In genomic region chr3:24351779-24352469, GRCh38 we compare ENCODE assay signal across 1 cellular context.
TF ChIP-seq lines count a peak whose summit lies in the region.

No MANE protein-coding gene starts in this region.

TF ChIP-seq in K562, 482 proteins besides CTCF, POLR2A, EP300 and RAD21 (continues in another document):
- peak; percentile 51 for TF ChIP-seq MGA (IDR thresholded peaks at IDR 0.05)
- TF ChIP-seq NONO (IDR thresholded peaks at IDR 0.05; ENCODE audit: low read depth in 2 of 2, low read length in 1 of 2): peak in 1 of 2 experiments; percentile 38; a peak in 1 of 4 replicates
- no peak for TF ChIP-seq ESRRA (IDR thresholded peaks at IDR 0.05; ENCODE audit: borderline replicate concordance, low read depth)
- TF ChIP-seq CXXC5 (CRISPR knock-in tag; IDR thresholded peaks at IDR 0.05): peak; percentile 53
- no peak for TF ChIP-seq SP1 (CRISPR knock-in tag; IDR thresholded peaks at IDR 0.05)
- TF ChIP-seq KHSRP (IDR thresholded peaks at IDR 0.05): 0 out of 2 replicates have a peak, but pooled peaks have one; percentile 43
- 0 out of 2 replicates have a peak, but pooled peaks have one; percentile 9 for TF ChIP-seq MAFK (IDR thresholded peaks at IDR 0.05; ENCODE audit: low read length)
- TF ChIP-seq ZHX1 (conservative IDR thresholded peaks at IDR 0.05; ENCODE audit: low read length): no peak
- TF ChIP-seq NBN (IDR thresholded peaks at IDR 0.05; ENCODE audit: low read depth): peak; percentile 92
- TF ChIP-seq ZSCAN29 (IDR thresholded peaks at IDR 0.05): no peak
- 0 out of 2 replicates have a peak, but pooled peaks have one; percentile 55 for TF ChIP-seq ZNF311 (CRISPR knock-in tag; IDR thresholded peaks at IDR 0.05)
- TF ChIP-seq RBBP5 (IDR thresholded peaks at IDR 0.05; ENCODE audit: borderline replicate concordance, insufficient read depth, low read length, poor library complexity, severe bottlenecking): no peak
- 0 out of 2 replicates have a peak, but pooled peaks have one; percentile 13 for TF ChIP-seq ETV1 (tag; conservative IDR thresholded peaks at IDR 0.05; ENCODE audit: low read depth)
- no peak for TF ChIP-seq ZNF589 (CRISPR knock-in tag; IDR thresholded peaks at IDR 0.05; ENCODE audit: low read depth)
- no peak for TF ChIP-seq DEAF1 (CRISPR knock-in tag; IDR thresholded peaks at IDR 0.05)
- 0 out of 2 replicates have a peak, but pooled peaks have one; percentile 69 for TF ChIP-seq ZKSCAN8 (CRISPR knock-in tag; IDR thresholded peaks at IDR 0.05)
- peak; percentile 86 for TF ChIP-seq HMBOX1 (IDR thresholded peaks at IDR 0.05)
- peak; percentile 67 for TF ChIP-seq TAF9B (IDR thresholded peaks at IDR 0.05; ENCODE audit: partially characterized antibody)
- TF ChIP-seq ZBTB1 (CRISPR knock-in tag; IDR thresholded peaks at IDR 0.05; ENCODE audit: borderline replicate concordance, low read depth): no peak
- no peak for TF ChIP-seq E4F1 (CRISPR knock-in tag; IDR thresholded peaks at IDR 0.05; ENCODE audit: borderline replicate concordance)
- TF ChIP-seq RFX7 (CRISPR knock-in tag; IDR thresholded peaks at IDR 0.05): no peak
- TF ChIP-seq TAF15 (IDR thresholded peaks at IDR 0.05; ENCODE audit: low read depth, low read length): no peak
- TF ChIP-seq CBFA2T2 (conservative IDR thresholded peaks at IDR 0.05): peak; percentile 94
- TF ChIP-seq STAT5A (IDR thresholded peaks at IDR 0.05; ENCODE audit: borderline replicate concordance, low read length): peak; percentile 99
- no peak for TF ChIP-seq ZNF668 (CRISPR knock-in tag; IDR thresholded peaks at IDR 0.05)
- TF ChIP-seq TAF1 (IDR thresholded peaks at IDR 0.05; ENCODE audit: control insufficient read depth, extremely low read depth, insufficient read depth, low read length, severe bottlenecking): no peak
- TF ChIP-seq DACH1 (IDR thresholded peaks at IDR 0.05; ENCODE audit: partially characterized antibody): no peak
- TF ChIP-seq SAFB2 (IDR thresholded peaks at IDR 0.05; ENCODE audit: borderline replicate concordance, low read depth, low read length, severe bottlenecking): no peak
- no peak for TF ChIP-seq COPS2 (conservative IDR thresholded peaks at IDR 0.05)
- peak; percentile 55 for TF ChIP-seq PRDM10 (IDR thresholded peaks at IDR 0.05; ENCODE audit: partially characterized antibody)
- TF ChIP-seq PTTG1 (tag; IDR thresholded peaks at IDR 0.05; ENCODE audit: low read depth): no peak
- no peak for TF ChIP-seq ZNF212 (CRISPR knock-in tag; IDR thresholded peaks at IDR 0.05)
